In the genomic region with DNA sequence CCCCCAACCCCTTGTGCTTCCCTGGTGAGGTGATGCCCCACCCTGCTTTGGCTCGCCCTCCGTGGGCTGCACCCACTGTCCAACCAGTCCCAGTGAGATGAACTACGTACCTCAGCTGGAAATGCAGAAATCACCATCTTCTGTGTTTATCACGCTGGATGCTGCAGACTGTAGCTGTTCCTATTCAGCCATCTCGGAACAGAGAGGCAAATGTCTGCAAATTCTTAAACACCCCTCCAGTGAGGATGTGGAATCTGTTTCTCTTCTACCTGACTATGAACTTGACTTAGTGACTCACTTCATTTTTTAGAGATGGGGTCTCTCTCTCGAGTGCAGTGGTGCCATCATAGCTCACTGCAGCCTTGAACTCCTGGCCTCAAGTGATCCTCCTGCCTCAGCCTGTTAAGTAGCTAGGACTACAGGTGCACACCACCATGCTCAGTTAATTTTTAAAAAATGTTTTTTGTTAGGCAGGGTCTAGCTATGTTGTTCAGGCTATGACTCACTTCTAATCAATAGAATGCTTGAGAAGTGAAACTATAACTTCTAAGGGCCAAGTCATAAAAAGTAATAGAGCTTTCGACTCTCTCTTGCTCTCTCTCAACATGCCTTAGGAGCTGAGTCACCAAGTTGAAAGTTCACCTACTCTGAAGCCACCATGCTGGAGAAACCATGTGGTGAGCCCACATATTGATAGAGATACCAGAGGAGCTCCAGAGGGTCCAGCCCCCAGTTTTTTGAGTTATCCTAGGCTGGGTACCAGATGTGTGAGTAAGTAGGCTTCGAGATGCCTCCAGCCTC, we compare ENCODE assay signal across 10 cellular contexts. TPM values are rescaled to one million over a fixed set of nuclear protein-coding genes. Genes with fewer than 3 reads are reported as not detected.
DNase-seq lines count a peak whose midpoint lies in the region; ATAC-seq, FAIRE-seq and TF ChIP-seq lines count a peak whose summit lies in the region.
"Had no signal": no experiment of that assay in that cellular context is flagged by ENCODE, and none has a peak within 500 bp of the region (broad histone marks: within the 10 kb centered on the region; RNA-seq: fewer than 3 reads in every experiment).

No MANE protein-coding gene starts in this region.

- peak; percentile 68 for FAIRE-seq in GM18507 (lab: Jason Lieb, UNC)

- no peak overlapping the region for H3K4me3 Mint-ChIP-seq in activated B cell treated with CpG ODN at 0.5 μM for 24 hours
- H3K4me3 Mint-ChIP-seq: central memory CD8-positive, alpha-beta T cell had no signal

- CTCF ChIA-PET in activated B cell treated with CpG ODN at 0.5 μM for 24 hours (lab: Charles Lee) = no interaction called here

- peaks cover 5% of the 10 kb centered on the region for H3K9me3 Mint-ChIP-seq in activated B cell treated with CpG ODN at 0.5 μM for 24 hours
- H3K9me3 Mint-ChIP-seq: central memory CD8-positive, alpha-beta T cell had no signal

- TF ChIP-seq CTCF in activated B cell treated with CpG ODN at 0.5 μM for 24 hours (IDR thresholded peaks at IDR 0.05) = no peak

- H3K27ac Mint-ChIP-seq in activated B cell treated with CpG ODN at 0.5 μM for 24 hours = peak overlapping the region; percentile 30

- no peaks in the 10 kb centered on the region for H3K36me3 Mint-ChIP-seq in activated B cell treated with CpG ODN at 0.5 μM for 24 hours (ENCODE audit: low read depth)

- H3K27me3 Mint-ChIP-seq in activated B cell treated with CpG ODN at 0.5 μM for 24 hours = no peaks in the 10 kb centered on the region
- H3K27me3 Mint-ChIP-seq: central memory CD8-positive, alpha-beta T cell had no signal

- ATAC-seq in HG02943 (IDR thresholded peaks at IDR 0.05; ENCODE audit: low read depth, unreplicated experiment) = peak; percentile 90
- peak; percentile 28 for ATAC-seq in activated B cell treated with CpG ODN at 0.5 μM for 24 hours (ENCODE audit: low read depth)

- H3K4me1 Mint-ChIP-seq in activated B cell treated with CpG ODN at 0.5 μM for 24 hours = peaks cover 2% of the 10 kb centered on the region
- H3K4me1 Mint-ChIP-seq: central memory CD8-positive, alpha-beta T cell had no signal

- intact Hi-C loops in activated B cell treated with CpG ODN at 0.5 μM for 24 hours (cut with micrococcal nuclease) = no loop called here

- DNase-seq in GM18507 (ENCODE audit: extremely low spot score, insufficient read length, low read depth) = no peak
- no peak for DNase-seq in activated B cell treated with CpG ODN at 0.5 μM for 24 hours
- DNase-seq in mucosa of gallbladder (ENCODE audit: low spot score) = peak; percentile 42
- no peak for DNase-seq in NCI-H1417 (lab: John Stamatoyannopoulos, UW)
- no peak for DNase-seq in hippocampal formation (lab: John Stamatoyannopoulos, UW)
- no peak for DNase-seq in NCI-H748 (lab: John Stamatoyannopoulos, UW; ENCODE audit: unreplicated experiment)
- DNase-seq in NCI-H69 (lab: John Stamatoyannopoulos, UW) = no peak
- DNase-seq: right lobe of liver had no signal

- POLR2A ChIA-PET in activated B cell treated with CpG ODN at 0.5 μM for 24 hours (lab: Charles Lee) = no interaction called here

RNA-seq across cellular contexts. Expression of a gene that starts 11.5 kb away (rescaled TPM):
- total RNA-seq in activated B cell treated with CpG ODN at 0.5 μM for 24 hours (186 and 221 TPM in 2 replicates), mucosa of gallbladder (36.5 TPM)
